In the genomic region with DNA sequence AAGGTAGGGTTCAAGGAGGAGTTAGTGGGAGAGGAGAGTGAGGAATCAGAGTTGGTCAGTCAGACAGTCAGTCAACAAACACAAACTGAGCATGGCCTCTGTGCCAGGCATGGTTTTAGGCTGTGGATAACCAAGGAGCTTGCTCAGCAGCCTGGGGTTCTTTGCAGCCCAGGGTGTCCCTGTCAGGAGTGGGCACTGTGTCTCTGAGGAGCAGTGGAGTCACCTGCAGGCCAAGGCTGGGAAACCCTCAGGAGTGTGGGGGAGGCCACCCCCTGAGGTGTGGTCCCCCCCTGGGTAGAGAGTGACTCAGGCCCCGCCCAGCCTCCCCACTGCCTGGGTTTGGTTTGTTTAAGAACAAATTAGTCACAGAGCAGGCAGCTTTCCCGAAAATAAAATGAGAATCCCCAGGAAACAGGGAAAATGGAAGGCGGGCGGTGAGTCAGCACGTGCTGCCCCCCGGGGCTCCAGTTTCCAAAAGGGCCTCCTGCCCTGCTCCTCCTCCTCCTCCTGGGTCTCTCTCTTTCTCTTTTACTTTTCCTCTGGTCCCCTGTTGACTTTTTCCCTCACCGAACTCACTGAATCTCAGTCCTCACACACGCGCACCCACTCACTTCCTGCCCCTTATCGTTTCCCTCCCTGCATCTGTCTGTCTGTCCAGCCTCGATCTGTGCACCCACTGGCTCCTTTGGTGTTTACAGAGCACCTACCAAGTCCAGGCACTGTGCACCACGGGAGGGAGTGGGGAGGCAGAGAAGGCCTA, we compare ENCODE assay signal across 8 cellular contexts. TPM values are rescaled to one million over a fixed set of nuclear protein-coding genes. Genes with fewer than 3 reads are reported as not detected.
DNase-seq lines count a peak whose midpoint lies in the region; ATAC-seq, FAIRE-seq and TF ChIP-seq lines count a peak whose summit lies in the region.

No MANE protein-coding gene starts in this region.

- no peak for TF ChIP-seq CTCF in ascending aorta (IDR thresholded peaks at IDR 0.05)

- H3K36me3 ChIP-seq in ascending aorta (no peaks in the 10 kb centered on the region), iPS-20b (ENCODE audit: insufficient read depth, low read depth, low read length) (no peaks in the 10 kb centered on the region)

- intact Hi-C loops in ascending aorta (cut with DNase I), result loop anchor here (1.0 kb wide), 1 partner anchor 27 kb away; no protein-coding TSS in a partner anchor

- peak overlapping the region; percentile 81 to 83 for H3K27ac ChIP-seq in ascending aorta
- peak overlapping the region; percentile 60 for H3K27ac ChIP-seq in iPS-20b (ENCODE audit: low read length)

- H3K9me3 ChIP-seq in ascending aorta, result no peaks in the 10 kb centered on the region
- H3K9me3 ChIP-seq in iPS-20b (ENCODE audit: insufficient read depth, low read depth, low read length), result no peaks in the 10 kb centered on the region

- DNase-seq in GM12892 (ENCODE audit: insufficient read length) (peak; percentile 68), ascending aorta (ENCODE audit: low spot score in 2 of 2) (peak; percentile 76 to 97), KBM-7 (no peak), NCI-H446 treated with DMSO at 0.1 percent for 48 hours (lab: John Stamatoyannopoulos, UW) (no peak)
- peak; percentile 78 for DNase-seq in stimulated activated CD4-positive, alpha-beta T cell treated with anti-CD3 and anti-CD28 coated beads, Interleukin-15, amount 100 ng/mL, for 24 hours

- peak overlapping the region; percentile 63; the same call in 1 of the 2 replicates for H3K9ac ChIP-seq in iPS-20b (ENCODE audit: low read depth, low read length)

- H3K27me3 ChIP-seq in ascending aorta (no peaks in the 10 kb centered on the region), iPS-20b (ENCODE audit: insufficient read depth, low read length) (peaks cover 13% of the 10 kb centered on the region)

- H3K4me3 ChIP-seq in ascending aorta (peak overlapping the region in 1 of 2 donors; percentile 23), iPS-20b (ENCODE audit: low read length) (no peak overlapping the region)

- peak; percentile 82 for FAIRE-seq in GM12892 (lab: Jason Lieb, UNC)

- peak; percentile 54 for ATAC-seq in SK-N-SH treated with all-trans-retinoic acid at 6 μM for 48 hours
- ATAC-seq in GM19035 (IDR thresholded peaks at IDR 0.05; ENCODE audit: unreplicated experiment), result no peak

- no peak for TF ChIP-seq POLR2A in GM12892 (IDR thresholded peaks at IDR 0.05; ENCODE audit: low read depth, low read length)

- in situ Hi-C loops in KBM-7 (cut with MboI; ENCODE audit: low pct_unique_long_range_greater_than_20kb, low sequenced_read_pairs), result no loop called here

- H3K4me1 ChIP-seq in ascending aorta, result peaks cover 18 to 27% of the 10 kb centered on the region in 2 donors
- peaks cover 25% of the 10 kb centered on the region for H3K4me1 ChIP-seq in iPS-20b (ENCODE audit: insufficient read depth, low read length)

TF ChIP-seq in SK-N-SH treated with all-trans-retinoic acid at 6 μM for 48 hours, 23 proteins besides CTCF, POLR2A, EP300 and RAD21:
- no peak for TF ChIP-seq ZNF565 (CRISPR knock-in tag; conservative IDR thresholded peaks at IDR 0.05; ENCODE audit: low read depth)
- TF ChIP-seq, protein P1, sequence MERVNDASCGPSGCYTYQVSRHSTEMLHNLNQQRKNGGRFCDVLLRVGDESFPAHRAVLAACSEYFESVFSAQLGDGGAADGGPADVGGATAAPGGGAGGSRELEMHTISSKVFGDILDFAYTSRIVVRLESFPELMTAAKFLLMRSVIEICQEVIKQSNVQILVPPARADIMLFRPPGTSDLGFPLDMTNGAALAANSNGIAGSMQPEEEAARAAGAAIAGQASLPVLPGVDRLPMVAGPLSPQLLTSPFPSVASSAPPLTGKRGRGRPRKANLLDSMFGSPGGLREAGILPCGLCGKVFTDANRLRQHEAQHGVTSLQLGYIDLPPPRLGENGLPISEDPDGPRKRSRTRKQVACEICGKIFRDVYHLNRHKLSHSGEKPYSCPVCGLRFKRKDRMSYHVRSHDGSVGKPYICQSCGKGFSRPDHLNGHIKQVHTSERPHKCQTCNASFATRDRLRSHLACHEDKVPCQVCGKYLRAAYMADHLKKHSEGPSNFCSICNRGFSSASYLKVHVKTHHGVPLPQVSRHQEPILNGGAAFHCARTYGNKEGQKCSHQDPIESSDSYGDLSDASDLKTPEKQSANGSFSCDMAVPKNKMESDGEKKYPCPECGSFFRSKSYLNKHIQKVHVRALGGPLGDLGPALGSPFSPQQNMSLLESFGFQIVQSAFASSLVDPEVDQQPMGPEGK (CRISPR knock-in tag; IDR thresholded peaks at IDR 0.05; ENCODE audit: borderline replicate concordance), result peak; percentile 97; the same call in 1 of the 2 replicates

RNA-seq across cellular contexts. Expression of a gene that starts 44.3 kb away (rescaled TPM):
- 2.3 TPM for polyA plus RNA-seq in GM12892 (2012; ENCODE audit: missing spikeins)
- 620 TPM for total RNA-seq in ascending aorta

Comparison
In these comparisons a context has a peak if more than half of its experiments do, and no peak if none do; other contexts are left out.
1. DNase-seq: peak in GM12892 (single experiment), ascending aorta (2 of 2) and stimulated activated CD4-positive, alpha-beta T cell treated with anti-CD3 and anti-CD28 coated beads, Interleukin-15, amount 100 ng/mL, for 24 hours (single experiment); none in KBM-7 (single experiment) and NCI-H446 treated with DMSO at 0.1 percent for 48 hours (single experiment).